ENCODE assay signal across 10 cellular contexts in genomic region chr1:33363470-33363861, GRCh38. TPM values are rescaled to one million over a fixed set of nuclear protein-coding genes. Genes with fewer than 3 reads are reported as not detected.
A peak's percentile ranks its signal among the peaks of the same experiment; 100 is the strongest.
DNase-seq lines count a peak whose midpoint lies in the region; ATAC-seq and TF ChIP-seq lines count a peak whose summit lies in the region.
"Had no signal": no experiment of that assay in that cellular context is flagged by ENCODE, and none has a peak within 500 bp of the region (broad histone marks: within the 10 kb centered on the region; RNA-seq: fewer than 3 reads in every experiment).

No MANE protein-coding gene starts in this region.

- H4K8ac ChIP-seq in neuronal stem cell (ENCODE audit: low read depth, low read length) = no peak overlapping the region

- H3K4ac ChIP-seq in neuronal stem cell (ENCODE audit: low read length) = no peak overlapping the region

- H3K27me3 Mint-ChIP-seq in endothelial cell (ENCODE audit: unreplicated experiment) (peaks cover 2% of the 10 kb centered on the region), type B pancreatic cell (no peaks in the 10 kb centered on the region)
- H3K27me3 Mint-ChIP-seq in activated naive CD4-positive, alpha-beta T cell treated with anti-CD3 and anti-CD28 coated beads, Interleukin-2, amount 10 ng/mL, durations not matched to agents 7 days and 5 days = peaks cover 14% of the 10 kb centered on the region

- H2BK120ac ChIP-seq in neuronal stem cell (ENCODE audit: low read depth, low read length) = peak overlapping the region; percentile 88

- peaks cover 72% of the 10 kb centered on the region for H3K4me1 ChIP-seq in cardiac muscle cell (ENCODE audit: low read depth)
- H3K4me1 ChIP-seq in neuronal stem cell (ENCODE audit: control insufficient read depth in 2 of 2, insufficient read depth in 1 of 2, low read depth in 1 of 2, low read length in 2 of 2) = peaks cover 56 to 61% of the 10 kb centered on the region in 2 donors

- peak overlapping the region; percentile 82 for H3K9ac ChIP-seq in neuronal stem cell (ENCODE audit: low read depth, low read length, poor library complexity)

- H3K4me3 ChIP-seq in cardiac muscle cell (peak overlapping the region; percentile 3), neuronal stem cell (ENCODE audit: low read length in 2 of 2) (peak overlapping the region; percentile 51 to 64)

- H3K9me3 ChIP-seq in cardiac muscle cell (ENCODE audit: low read depth) = no peaks in the 10 kb centered on the region
- no peaks in the 10 kb centered on the region for H3K9me3 ChIP-seq in neuronal stem cell (replicated peaks in 1 of 2; ENCODE audit: control insufficient read depth in 2 of 2, insufficient read depth in 1 of 2, low read depth in 1 of 2, low read length in 2 of 2)

- H3K4me3 Mint-ChIP-seq in endothelial cell (ENCODE audit: unreplicated experiment) (peak overlapping the region; percentile 85), type B pancreatic cell (peak overlapping the region; percentile 72)
- no peak overlapping the region for H3K4me3 Mint-ChIP-seq in activated naive CD4-positive, alpha-beta T cell treated with anti-CD3 and anti-CD28 coated beads, Interleukin-2, amount 10 ng/mL, durations not matched to agents 7 days and 5 days

- intact Hi-C loops in Right ventricle myocardium inferior (cut with DNase I) = loop anchor here (10.0 kb wide), 2 partner anchors 229 to 269 kb away; no protein-coding TSS in a partner anchor

- WGBS in neuronal stem cell (ENCODE audit: extremely low coverage in 2 of 2, insufficient read length in 2 of 2, insufficient replicate concordance in 1 of 2), 2 donors = no CpG with 5 or more reads among the region's 5 CpGs

- H2BK15ac ChIP-seq in neuronal stem cell (ENCODE audit: low read length) = no peak overlapping the region

- ATAC-seq in Right ventricle myocardium inferior = no peak
- ATAC-seq in GM19324 (IDR thresholded peaks at IDR 0.05; ENCODE audit: low FRiP score, unreplicated experiment) = no peak

- peak overlapping the region; percentile 53 for H3K4me2 ChIP-seq in neuronal stem cell (ENCODE audit: insufficient read depth, low read length, poor library complexity, severe bottlenecking)

- H3K23ac ChIP-seq in neuronal stem cell (ENCODE audit: low read depth, low read length, poor library complexity) = no peak overlapping the region

- H3K27me3 ChIP-seq in cardiac muscle cell (no peaks in the 10 kb centered on the region), neuronal stem cell (ENCODE audit: control insufficient read depth in 3 of 3, insufficient read depth in 3 of 3, low read depth in 1 of 3, low read length in 3 of 3) (no peaks in the 10 kb centered on the region)

- H4K91ac ChIP-seq in neuronal stem cell (ENCODE audit: low read depth, low read length, poor library complexity) = peak overlapping the region; percentile 35

- H2AK5ac ChIP-seq in neuronal stem cell (ENCODE audit: low read depth, low read length) = no peak overlapping the region

- H3K27ac Mint-ChIP-seq in endothelial cell (ENCODE audit: unreplicated experiment) = peak overlapping the region; percentile 98
- peak overlapping the region; percentile 90 for H3K27ac Mint-ChIP-seq in type B pancreatic cell
- H3K27ac Mint-ChIP-seq in activated naive CD4-positive, alpha-beta T cell treated with anti-CD3 and anti-CD28 coated beads, Interleukin-2, amount 10 ng/mL, durations not matched to agents 7 days and 5 days = no peak overlapping the region

- no peak overlapping the region for H2AFZ ChIP-seq in neuronal stem cell (ENCODE audit: low read length)

- TF ChIP-seq CTCF in cardiac muscle cell (IDR thresholded peaks at IDR 0.05; ENCODE audit: low read depth, low read length) (no peak), endothelial cell (IDR thresholded peaks at IDR 0.05; ENCODE audit: unreplicated experiment) (no peak), type B pancreatic cell (conservative IDR thresholded peaks at IDR 0.05) (no peak)

- CTCF ChIA-PET in activated naive CD4-positive, alpha-beta T cell treated with anti-CD3 and anti-CD28 coated beads, Interleukin-2, amount 10 ng/mL, durations not matched to agents 7 days and 5 days (lab: Charles Lee) = interaction anchor here (0.6 to 7.5 kb wide), 4 partner anchors 9 to 108 kb away, joined by 3 to 101 read pairs (median 6); no protein-coding TSS in a partner anchor

- H2BK5ac ChIP-seq in neuronal stem cell (ENCODE audit: low read length) = peak overlapping the region; percentile 83

- peak overlapping the region; percentile 96 for H3K18ac ChIP-seq in neuronal stem cell (ENCODE audit: low read length)

- peaks cover 85% of the 10 kb centered on the region for H3K4me1 Mint-ChIP-seq in endothelial cell (ENCODE audit: unreplicated experiment)
- H3K4me1 Mint-ChIP-seq in type B pancreatic cell (ENCODE audit: unreplicated experiment) = peaks cover 82% of the 10 kb centered on the region
- peaks cover 8% of the 10 kb centered on the region for H3K4me1 Mint-ChIP-seq in activated naive CD4-positive, alpha-beta T cell treated with anti-CD3 and anti-CD28 coated beads, Interleukin-2, amount 10 ng/mL, durations not matched to agents 7 days and 5 days

- H3K36me3 ChIP-seq in cardiac muscle cell (no peaks in the 10 kb centered on the region), neuronal stem cell (replicated peaks in 1 of 2; ENCODE audit: control insufficient read depth in 2 of 2, insufficient read depth in 2 of 2, low read length in 2 of 2) (peaks cover 0 to 7% of the 10 kb centered on the region in 2 donors)

- no peaks in the 10 kb centered on the region for H3K9me3 Mint-ChIP-seq in endothelial cell (ENCODE audit: unreplicated experiment)
- no peaks in the 10 kb centered on the region for H3K9me3 Mint-ChIP-seq in type B pancreatic cell
- no peaks in the 10 kb centered on the region for H3K9me3 Mint-ChIP-seq in activated naive CD4-positive, alpha-beta T cell treated with anti-CD3 and anti-CD28 coated beads, Interleukin-2, amount 10 ng/mL, durations not matched to agents 7 days and 5 days

- H3K27ac ChIP-seq in cardiac muscle cell = peak overlapping the region; percentile 94
- peak overlapping the region; percentile 100 for H3K27ac ChIP-seq in neuronal stem cell (replicated peaks; ENCODE audit: low read length)

- H3K14ac ChIP-seq in neuronal stem cell (ENCODE audit: low read length) = no peak overlapping the region

- H3K36me3 Mint-ChIP-seq in endothelial cell (ENCODE audit: low read depth, unreplicated experiment) (peaks cover 13% of the 10 kb centered on the region), type B pancreatic cell (peaks cover 4% of the 10 kb centered on the region)
- H3K36me3 Mint-ChIP-seq in activated naive CD4-positive, alpha-beta T cell treated with anti-CD3 and anti-CD28 coated beads, Interleukin-2, amount 10 ng/mL, durations not matched to agents 7 days and 5 days = no peaks in the 10 kb centered on the region

- DNase-seq in cardiac muscle cell (ENCODE audit: low read depth in 1 of 2, low spot score in 1 of 2) (peak in 1 of 2 donors; percentile 22), Right ventricle myocardium inferior (ENCODE audit: missing footprints) (no peak), endothelial cell (ENCODE audit: low spot score) (no peak), neuronal stem cell (ENCODE audit: low spot score) (peak; percentile 72), type B pancreatic cell (ENCODE audit: extremely low spot score, unreplicated experiment) (no peak)
- no peak for DNase-seq in activated CD4-positive, alpha-beta T cell treated with anti-CD3 and anti-CD28 coated beads, Interleukin-2, amount 50 U/mL, for 48 hours
- DNase-seq in activated naive CD4-positive, alpha-beta T cell treated with anti-CD3 and anti-CD28 coated beads, Interleukin-2, amount 10 ng/mL, durations not matched to agents 7 days and 5 days = no peak
- DNase-seq: AML-193 had no signal

- no peaks in the 10 kb centered on the region for H3K79me1 ChIP-seq in neuronal stem cell (ENCODE audit: low read depth, low read length)

- no peak overlapping the region for H2BK12ac ChIP-seq in neuronal stem cell (ENCODE audit: low read length)

RNA-seq across cellular contexts. Expression of gene A3GALT2, which starts 42.6 kb away (rescaled TPM):
- total RNA-seq in cardiac muscle cell (not detected in 2 replicates), Right ventricle myocardium inferior (not detected), endothelial cell (ENCODE audit: unreplicated experiment) (not detected), type B pancreatic cell (ENCODE audit: low replicate concordance) (0.29 TPM in 1 of 2 replicates, not detected in the other)
- 0.57 TPM in 1 of 2 replicates, not detected in the other for polyA plus RNA-seq in cardiac muscle cell
- polyA plus RNA-seq in neuronal stem cell (2013, experiment 1 of 2) = not detected
- not detected for polyA plus RNA-seq in neuronal stem cell (2013, experiment 2 of 2)
- total RNA-seq: mesenteric fat pad had no signal
